In genomic region chr14:58755026-58755929, GRCh38 we compare ENCODE assay signal across 14 cellular contexts.
DNase-seq lines count a peak whose midpoint lies in the region; ATAC-seq and TF ChIP-seq lines count a peak whose summit lies in the region.
"Had no signal": no experiment of that assay in that cellular context is flagged by ENCODE, and none has a peak within 500 bp of the region (broad histone marks: within the 10 kb centered on the region; RNA-seq: fewer than 3 reads in every experiment).

No MANE protein-coding gene starts in this region.

- DNase-seq in COLO668 (lab: John Stamatoyannopoulos, UW; ENCODE audit: unreplicated experiment) (peak; percentile 62), NCI-H1092 treated with DMSO at 0.1 percent for 48 hours (lab: John Stamatoyannopoulos, UW) (peak; percentile 32), kidney tubule cell (ENCODE audit: low spot score) (peak; percentile 17), type B pancreatic cell (ENCODE audit: extremely low spot score, unreplicated experiment) (no peak), GM19240 (ENCODE audit: insufficient read length, low spot score) (no peak)
- DNase-seq in activated T-cell treated with anti-CD3 and anti-CD28 coated beads, Interleukin-2, amount 50 U/mL, for 48 hours = no peak
- DNase-seq: effector memory CD4-positive, alpha-beta T cell; gastrocnemius medialis; kidney glomerular epithelial cell; NCI-H226; stimulated activated CD4-positive, alpha-beta T cell treated with anti-CD3 and anti-CD28 coated beads, Interleukin-15, amount 100 ng/mL, for 24 hours had no signal

- no peak overlapping the region for H3K4me3 Mint-ChIP-seq in type B pancreatic cell

- H3K4me1 Mint-ChIP-seq in type B pancreatic cell (ENCODE audit: unreplicated experiment) = peaks cover 37% of the 10 kb centered on the region

- H3K27me3 Mint-ChIP-seq in type B pancreatic cell = no peaks in the 10 kb centered on the region

- TF ChIP-seq CTCF in VCaP (conservative IDR thresholded peaks at IDR 0.05) (no peak), type B pancreatic cell (conservative IDR thresholded peaks at IDR 0.05) (no peak)

- 0 out of 2 replicates have a peak overlapping the region, but pooled peaks have one; percentile 8 for H3K27ac ChIP-seq in VCaP
- H3K27ac ChIP-seq: gastrocnemius medialis, neutrophil had no signal

- no peaks in the 10 kb centered on the region for H3K9me3 Mint-ChIP-seq in type B pancreatic cell

- no peak for ATAC-seq in GM19455 (IDR thresholded peaks at IDR 0.05; ENCODE audit: unreplicated experiment)
- ATAC-seq: gastrocnemius medialis had no signal

- no peak overlapping the region for H3K27ac Mint-ChIP-seq in type B pancreatic cell

- no peaks in the 10 kb centered on the region for H3K36me3 Mint-ChIP-seq in type B pancreatic cell

Comparison
In these comparisons a context has a peak if more than half of its experiments do, and no peak if none do; other contexts are left out.
1. DNase-seq: peak in COLO668 (single experiment), NCI-H1092 treated with DMSO at 0.1 percent for 48 hours (single experiment) and kidney tubule cell (single experiment); none in activated T-cell treated with anti-CD3 and anti-CD28 coated beads, Interleukin-2, amount 50 U/mL, for 48 hours (0 of 2), type B pancreatic cell (single experiment) and GM19240 (single experiment).